ENCODE assay signal across 22 cellular contexts in the genomic region with DNA sequence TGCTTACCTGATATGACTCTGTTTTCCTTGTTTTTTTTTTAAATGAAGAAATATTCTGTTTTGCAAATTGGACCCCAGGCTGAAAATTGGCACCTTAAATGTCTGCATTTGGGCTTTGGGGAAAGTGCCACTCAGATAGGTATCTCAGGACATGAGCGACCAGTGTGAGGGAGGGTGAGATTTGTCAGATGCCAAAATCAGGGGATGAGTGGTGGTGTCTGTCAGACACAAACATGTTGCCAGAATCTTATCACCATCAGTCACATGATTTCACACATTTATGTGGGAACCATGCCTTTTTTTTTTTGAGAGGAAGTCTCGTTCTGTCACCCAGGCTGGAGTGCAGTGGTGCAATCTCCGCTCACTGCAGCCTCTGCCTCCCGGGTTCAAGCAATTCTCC.
"Had no signal": no experiment of that assay in that cellular context is flagged by ENCODE, and none has a peak within 500 bp of the region (broad histone marks: within the 10 kb centered on the region; RNA-seq: fewer than 3 reads in every experiment).

No MANE protein-coding gene starts in this region.

- ATAC-seq: activated CD4-positive, CD25-positive, alpha-beta regulatory T cell treated with anti-CD3 and anti-CD28 coated beads, Interleukin-2, amount 50 U/mL, for 24 hours; activated CD8-positive, alpha-beta T cell treated with anti-CD3 and anti-CD28 coated beads for 36 hours had no signal

- H3K4me1 ChIP-seq: Peyer's patch, SJCRH30 had no signal

- H3K27me3 Mint-ChIP-seq: activated CD8-positive, alpha-beta T cell treated with anti-CD3 and anti-CD28 coated beads for 36 hours; activated naive CD8-positive, alpha-beta T cell treated with anti-CD3 and anti-CD28 coated beads for 36 hours had no signal

- H3K4me3 Mint-ChIP-seq: activated CD8-positive, alpha-beta T cell treated with anti-CD3 and anti-CD28 coated beads for 36 hours; activated naive CD8-positive, alpha-beta T cell treated with anti-CD3 and anti-CD28 coated beads for 36 hours; T-helper 1 cell treated with Interleukin-12 subunit alpha and Interleukin-12 subunit beta and Interleukin-4 antibody, amounts not matched to agents 30 μg/mL and 1 μg/mL, for 36 hours had no signal

- H3K36me3 Mint-ChIP-seq: activated naive CD8-positive, alpha-beta T cell treated with anti-CD3 and anti-CD28 coated beads for 36 hours; IgD-negative memory B cell had no signal

- H3K9me3 Mint-ChIP-seq: activated CD8-positive, alpha-beta T cell treated with anti-CD3 and anti-CD28 coated beads for 36 hours; activated naive CD8-positive, alpha-beta T cell treated with anti-CD3 and anti-CD28 coated beads for 36 hours; IgD-negative memory B cell; T-helper 1 cell treated with Interleukin-12 subunit alpha and Interleukin-12 subunit beta and Interleukin-4 antibody, amounts not matched to agents 30 μg/mL and 1 μg/mL, for 36 hours had no signal

- H3K4me3 ChIP-seq: Peyer's patch, SJCRH30 had no signal

- H3K36me3 ChIP-seq: Peyer's patch, SJCRH30 had no signal

- H3K27me3 ChIP-seq: Peyer's patch, SJCRH30 had no signal

- H3K4me1 Mint-ChIP-seq: activated naive CD8-positive, alpha-beta T cell treated with anti-CD3 and anti-CD28 coated beads for 36 hours; IgD-negative memory B cell had no signal

- H3K27ac ChIP-seq: KMS-11, Peyer's patch, RWPE1, SJCRH30 had no signal

- H3K9me3 ChIP-seq: Peyer's patch, SJCRH30 had no signal

- H3K27ac Mint-ChIP-seq: activated CD8-positive, alpha-beta T cell treated with anti-CD3 and anti-CD28 coated beads for 36 hours; activated naive CD8-positive, alpha-beta T cell treated with anti-CD3 and anti-CD28 coated beads for 36 hours; IgD-negative memory B cell; T-helper 1 cell treated with Interleukin-12 subunit alpha and Interleukin-12 subunit beta and Interleukin-4 antibody, amounts not matched to agents 30 μg/mL and 1 μg/mL, for 36 hours had no signal

- DNase-seq: activated CD4-positive, alpha-beta T cell treated with anti-CD3 and anti-CD28 coated beads for 4 hours; activated CD8-positive, alpha-beta memory T cell treated with anti-CD3 and anti-CD28 coated beads, Interleukin-2, amount 50 U/mL, for 4 hours; activated CD8-positive, alpha-beta T cell treated with anti-CD3 and anti-CD28 coated beads for 36 hours; activated naive CD4-positive, alpha-beta T cell treated with Interleukin-2 at 50 U/mL for 16 hours; activated naive CD8-positive, alpha-beta T cell treated with anti-CD3 and anti-CD28 coated beads for 36 hours; NCI-H1092; NCI-H1417; NCI-H1694; NCI-H2029; NCI-H2107; NCI-H2171 treated with DMSO at 0.1 percent for 48 hours; NCI-H226; NCI-H526 treated with DMSO at 0.1 percent for 48 hours; NCI-H82; Peyer's patch; Right ventricle myocardium superior; SJCRH30 had no signal
